15 cellular contexts compared by ENCODE assay signal in genomic region chr9:116592926-116593325, GRCh38.
DNase-seq lines count a peak whose midpoint lies in the region; ATAC-seq and TF ChIP-seq lines count a peak whose summit lies in the region.
"Had no signal": no experiment of that assay in that cellular context is flagged by ENCODE, and none has a peak within 500 bp of the region (broad histone marks: within the 10 kb centered on the region; RNA-seq: fewer than 3 reads in every experiment).

No MANE protein-coding gene starts in this region.

- H3K9me3 Mint-ChIP-seq in mesothelial cell of epicardium = peaks cover 15% of the 10 kb centered on the region

- in situ Hi-C loops in SK-MEL-5 (cut with HindIII; ENCODE audit: low pct_unique_long_range_greater_than_20kb, low sequenced_read_pairs) = no loop called here

- no peak for ATAC-seq in GM19397 (IDR thresholded peaks at IDR 0.05; ENCODE audit: unreplicated experiment)

- peaks cover 11% of the 10 kb centered on the region for H3K36me3 Mint-ChIP-seq in mesothelial cell of epicardium

- no peak overlapping the region for H3K4me3 ChIP-seq in fibroblast of mammary gland (ENCODE audit: control insufficient read depth, low read depth, low read length)
- H3K4me3 ChIP-seq: PC-9 had no signal

- TF ChIP-seq CTCF in fibroblast of mammary gland (conservative IDR thresholded peaks at IDR 0.05; ENCODE audit: control insufficient read depth, insufficient read depth, low read depth, low read length) (no peak), mesothelial cell of epicardium (IDR thresholded peaks at IDR 0.05; ENCODE audit: unreplicated experiment) (no peak)

- H3K4me1 Mint-ChIP-seq in mesothelial cell of epicardium = peaks cover 17% of the 10 kb centered on the region

- DNase-seq in AG20443 (ENCODE audit: low spot score) (peak; percentile 71), SK-MEL-5 (ENCODE audit: low read depth, low spot score) (peak; percentile 24), fibroblast of mammary gland (ENCODE audit: low read depth) (peak; percentile 64), mesothelial cell of epicardium (ENCODE audit: low spot score in 2 of 2, unreplicated experiment in 2 of 2) (no peak), NCI-H510A treated with DMSO at 0.1 percent for 48 hours (lab: John Stamatoyannopoulos, UW) (no peak), middle frontal gyrus (ENCODE audit: extremely low spot score, low spot score) (no peak)
- no peak for DNase-seq in stimulated activated CD4-positive, alpha-beta T cell treated with anti-CD3 and anti-CD28 coated beads, Interleukin-12 subunit alpha, Interleukin-12 subunit beta, amount 100 ng/mL, for 4 hours
- DNase-seq: DMS153, NCI-H1417, NCI-H187 treated with DMSO at 0.1 percent for 48 hours, NCI-H2171, NCI-H510A, NCI-H82, PC-9 had no signal

- H3K27me3 Mint-ChIP-seq in mesothelial cell of epicardium (ENCODE audit: low read depth) = no peaks in the 10 kb centered on the region

- H3K27ac Mint-ChIP-seq in mesothelial cell of epicardium = peak overlapping the region; percentile 1

- H3K4me3 Mint-ChIP-seq in mesothelial cell of epicardium = no peak overlapping the region

Comparison
In these comparisons a context has a peak if more than half of its experiments do, and no peak if none do; other contexts are left out.
1. DNase-seq: peak in AG20443 (single experiment), SK-MEL-5 (single experiment) and fibroblast of mammary gland (single experiment); none in mesothelial cell of epicardium (0 of 2), NCI-H510A treated with DMSO at 0.1 percent for 48 hours (single experiment), stimulated activated CD4-positive, alpha-beta T cell treated with anti-CD3 and anti-CD28 coated beads, Interleukin-12 subunit alpha, Interleukin-12 subunit beta, amount 100 ng/mL, for 4 hours (single experiment) and middle frontal gyrus (single experiment).